Comparison of ENCODE assay signal across 8 cellular contexts in the genomic region with DNA sequence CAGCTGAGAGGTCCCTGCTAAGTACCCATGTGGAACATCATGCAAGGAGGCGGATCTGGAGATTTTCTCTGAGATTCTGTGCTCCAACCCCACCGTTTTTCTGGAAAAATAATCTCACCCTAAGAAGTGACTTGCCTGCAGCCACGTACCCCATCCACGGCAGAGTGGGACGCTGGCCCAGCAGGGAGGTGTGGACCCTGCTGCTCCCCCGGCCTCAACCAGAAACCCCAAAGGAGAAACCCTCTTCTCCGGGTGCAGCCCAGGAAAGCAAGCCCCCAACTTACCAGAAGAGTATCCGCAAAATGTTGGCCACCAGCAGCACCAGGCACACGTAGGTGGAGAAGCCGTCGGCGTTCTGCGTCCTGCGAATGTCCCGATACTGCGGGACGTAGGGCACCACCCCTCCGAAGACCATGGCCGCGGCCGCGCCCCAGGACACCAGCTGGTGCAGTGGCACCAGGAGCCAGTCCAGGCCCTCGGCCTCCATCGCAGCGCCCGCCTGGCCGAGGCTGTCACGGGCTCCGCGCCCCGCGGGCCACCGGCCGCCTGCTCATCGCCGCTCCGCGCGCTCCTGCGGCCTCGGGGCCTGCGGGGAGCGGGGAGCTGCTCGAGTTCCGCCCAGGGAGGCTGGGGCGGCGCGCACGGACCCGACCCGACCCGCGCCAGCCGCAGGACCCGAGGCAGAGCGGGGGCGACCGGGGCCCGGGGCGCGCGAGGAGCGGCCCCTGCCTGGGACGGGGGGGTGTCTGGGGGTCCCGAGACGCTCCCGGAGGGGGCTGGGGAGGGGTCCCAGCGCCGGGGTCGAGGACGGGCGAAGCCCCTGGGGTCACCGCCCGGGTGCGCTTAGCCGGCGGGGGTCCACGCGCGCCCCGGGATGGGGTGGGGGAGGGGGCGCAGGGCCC. TPM values are rescaled to one million over a fixed set of nuclear protein-coding genes. Genes with fewer than 3 reads are reported as not detected.
A peak's percentile ranks its signal among the peaks of the same experiment; 100 is the strongest.
DNase-seq lines count a peak whose midpoint lies in the region; ATAC-seq and TF ChIP-seq lines count a peak whose summit lies in the region.

No MANE protein-coding gene starts in this region.

- ATAC-seq in GM19467 (IDR thresholded peaks at IDR 0.05; ENCODE audit: unreplicated experiment) = peak; percentile 23
- no peak for ATAC-seq in HG03442 (IDR thresholded peaks at IDR 0.05; ENCODE audit: unreplicated experiment)
- ATAC-seq in HG02870 (IDR thresholded peaks at IDR 0.05; ENCODE audit: unreplicated experiment) = no peak

- DNase-seq in CD1c-positive myeloid dendritic cell (ENCODE audit: extremely low spot score) (peak; percentile 64), M059J (ENCODE audit: low read depth) (peak; percentile 43), astrocyte of the cerebellum (ENCODE audit: low read depth) (no peak), skeletal muscle cell (ENCODE audit: low read depth) (no peak)

- TF ChIP-seq CTCF in astrocyte of the cerebellum (IDR thresholded peaks at IDR 0.05; ENCODE audit: low read depth, low read length, missing control alignments) = no peak

- H3K4me3 ChIP-seq in astrocyte of the cerebellum (ENCODE audit: low read depth, low read length) (peak overlapping the region; percentile 67), iPS-11a (ENCODE audit: low read depth, low read length) (peak overlapping the region; percentile 57), skeletal muscle cell (ENCODE audit: low read depth, low read length) (peak overlapping the region; percentile 76)

- in situ Hi-C loops in astrocyte of the cerebellum (cut with HindIII; ENCODE audit: low sequenced_read_pairs) = no loop called here

RNA-seq across cellular contexts. Expression of gene SLC66A2, which starts 0.8 kb away (rescaled TPM):
- total RNA-seq in M059J (2014; rRNA removed; shearing (Covaris generic)) = 28.7 and 30.5 TPM in 2 replicates

RNA-seq across cellular contexts. Expression of gene HSBP1L1, which starts 13.8 kb away (rescaled TPM):
- 1.8 and 6.8 TPM in 2 replicates for total RNA-seq in M059J (2014; rRNA removed; shearing (Covaris generic))

RNA-seq across cellular contexts. Expression of gene TXNL4A, which starts 37.7 kb away (rescaled TPM):
- 96.0 and 135 TPM in 2 replicates for total RNA-seq in M059J (2014; rRNA removed; shearing (Covaris generic))

Comparison
In these comparisons a context has a peak if more than half of its experiments do, and no peak if none do; other contexts are left out.
1. DNase-seq: peak in CD1c-positive myeloid dendritic cell (single experiment) and M059J (single experiment); none in astrocyte of the cerebellum (single experiment) and skeletal muscle cell (single experiment).
2. Peak in every context shown above with its lines, with median percentiles within 50 percentile points of each other: H3K4me3 ChIP-seq.